27 cellular contexts compared by ENCODE assay signal in the genomic region with DNA sequence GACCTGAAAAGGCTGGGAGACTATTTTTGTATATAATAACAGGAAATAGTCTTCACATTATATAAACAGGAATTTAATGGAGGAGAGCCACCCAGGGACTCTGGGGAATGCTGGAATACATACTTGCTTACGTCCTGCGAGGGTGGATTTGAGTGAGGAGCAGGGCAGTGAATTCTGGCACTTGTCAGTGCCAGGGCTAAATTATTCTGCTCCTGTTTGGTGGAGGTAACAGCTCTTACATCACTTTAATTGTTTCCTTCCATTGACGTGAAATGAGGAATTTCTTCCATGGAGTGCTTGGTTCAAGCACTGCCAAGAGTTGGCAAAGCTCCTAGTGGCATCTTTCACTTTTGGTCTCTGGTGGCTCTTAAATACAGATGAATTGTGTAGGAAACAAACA.
DNase-seq lines count a peak whose midpoint lies in the region; ATAC-seq and TF ChIP-seq lines count a peak whose summit lies in the region.
"Had no signal": no experiment of that assay in that cellular context is flagged by ENCODE, and none has a peak within 500 bp of the region (broad histone marks: within the 10 kb centered on the region; RNA-seq: fewer than 3 reads in every experiment).

No MANE protein-coding gene starts in this region.

- CTCF ChIA-PET in WTC11 (lab: Charles Lee) = interaction anchor here (0.5 to 1.1 kb wide), 2 partner anchors 16 to 33 kb away, joined by 3 read pairs; no protein-coding TSS in a partner anchor

- peaks cover 5% of the 10 kb centered on the region for H3K4me1 ChIP-seq in osteoblast (ENCODE audit: insufficient read depth, low read length)
- no peaks in the 10 kb centered on the region for H3K4me1 ChIP-seq in breast epithelium
- H3K4me1 ChIP-seq in BE2C = no peaks in the 10 kb centered on the region
- H3K4me1 ChIP-seq: right lobe of liver, stomach had no signal

- H3K9me3 ChIP-seq in osteoblast (ENCODE audit: low read depth, low read length) (no peaks in the 10 kb centered on the region), breast epithelium (no peaks in the 10 kb centered on the region), BE2C (no peaks in the 10 kb centered on the region)
- H3K9me3 ChIP-seq: body of pancreas, right lobe of liver, stomach, tibial nerve had no signal

- no peaks in the 10 kb centered on the region for H3K36me3 Mint-ChIP-seq in WTC11
- H3K36me3 Mint-ChIP-seq: CD14-positive monocyte; naive thymus-derived CD8-positive, alpha-beta T cell had no signal

- H3K4me2 ChIP-seq in osteoblast (ENCODE audit: insufficient read depth, low read length) = no peak overlapping the region

- POLR2A ChIA-PET in WTC11 (lab: Charles Lee) = no interaction called here

- no peaks in the 10 kb centered on the region for H3K79me2 ChIP-seq in osteoblast (ENCODE audit: insufficient read depth, low read length)

- H3K27ac Mint-ChIP-seq in WTC11 = 0 out of 2 replicates have a peak overlapping the region, but pooled peaks have one; percentile 13
- H3K27ac Mint-ChIP-seq: CD14-positive monocyte; naive thymus-derived CD8-positive, alpha-beta T cell; progenitor cell of endocrine pancreas had no signal

- H3K4me3 ChIP-seq in osteoblast (ENCODE audit: insufficient read depth, low read length) = no peak overlapping the region
- no peak overlapping the region for H3K4me3 ChIP-seq in breast epithelium
- no peak overlapping the region for H3K4me3 ChIP-seq in BE2C (ENCODE audit: low read depth, low read length)
- H3K4me3 ChIP-seq: body of pancreas, right lobe of liver, stomach, tibial nerve had no signal

- no peaks in the 10 kb centered on the region for H3K27me3 Mint-ChIP-seq in WTC11 (ENCODE audit: low read depth)

- ATAC-seq in WTC11 (no peak), GM18861 (IDR thresholded peaks at IDR 0.05; ENCODE audit: unreplicated experiment) (no peak)
- ATAC-seq: activated T-cell treated with anti-CD3 and anti-CD28 coated beads, Interleukin-2, amount 50 U/mL, for 4 hours; body of pancreas; HCT116; HepG2; naive thymus-derived CD8-positive, alpha-beta T cell; right lobe of liver had no signal

- no peaks in the 10 kb centered on the region for H3K36me3 ChIP-seq in osteoblast (ENCODE audit: insufficient read depth, low read length)
- H3K36me3 ChIP-seq in breast epithelium = no peaks in the 10 kb centered on the region
- H3K36me3 ChIP-seq in BE2C = no peaks in the 10 kb centered on the region
- H3K36me3 ChIP-seq: right lobe of liver, stomach, tibial nerve had no signal

- DNase-seq in EH (ENCODE audit: low read depth) (peak; percentile 39), WTC11 (ENCODE audit: low spot score) (no peak), fibroblast of gingiva (ENCODE audit: low read depth) (peak; percentile 31), osteoblast (ENCODE audit: insufficient read length, low spot score, missing footprints) (peak; percentile 22), breast epithelium (ENCODE audit: low spot score in 2 of 2) (no peak), BE2C (no peak)
- DNase-seq: activated gamma-delta T cell treated with Interleukin-2 at 50 U/mL for 16 hours; activated T-cell treated with anti-CD3 and anti-CD28 coated beads, Interleukin-2, amount 50 U/mL, for 4 hours; body of pancreas; cerebellar nuclear complex; DND-41; islet precursor cell; Karpas-422; naive thymus-derived CD8-positive, alpha-beta T cell; NCI-H1436; NCI-H2081 treated with DMSO at 0.1 percent for 48 hours; NCI-H446 treated with DMSO at 0.1 percent for 48 hours; NCI-H774; right lobe of liver; stimulated activated CD4-positive, alpha-beta T cell treated with anti-CD3 and anti-CD28 coated beads, Interleukin-2, amount 100 ng/mL, for 48 hours; stomach had no signal

- no peak overlapping the region for H3K4me3 Mint-ChIP-seq in WTC11
- H3K4me3 Mint-ChIP-seq: activated T-cell treated with anti-CD3 and anti-CD28 coated beads, Interleukin-2, amount 50 U/mL, for 4 hours; naive thymus-derived CD8-positive, alpha-beta T cell had no signal

- TF ChIP-seq POLR2A in breast epithelium (IDR thresholded peaks at IDR 0.05) = no peak

- H3K27ac ChIP-seq in osteoblast (ENCODE audit: low read depth, low read length) (no peak overlapping the region), breast epithelium (no peak overlapping the region)
- H3K27ac ChIP-seq: body of pancreas, right lobe of liver, stomach, tibial nerve had no signal

- H3K27me3 ChIP-seq in osteoblast (ENCODE audit: insufficient read depth, low read length) = peaks cover 8% of the 10 kb centered on the region
- H3K27me3 ChIP-seq in breast epithelium = peaks cover 0 to 9% of the 10 kb centered on the region in 2 donors
- H3K27me3 ChIP-seq in BE2C = peaks cover 3% of the 10 kb centered on the region; the same call in 1 of the 2 replicates
- H3K27me3 ChIP-seq: body of pancreas, right lobe of liver, tibial nerve had no signal

- peaks cover 3% of the 10 kb centered on the region for H3K9me3 Mint-ChIP-seq in WTC11
- H3K9me3 Mint-ChIP-seq: activated T-cell treated with anti-CD3 and anti-CD28 coated beads, Interleukin-2, amount 50 U/mL, for 4 hours had no signal

- H2AFZ ChIP-seq in osteoblast (ENCODE audit: low read length) = no peak overlapping the region

- intact Hi-C loops in breast epithelium (cut with DNase I; ENCODE audit: low total_unique reads) = no loop called here

- no peaks in the 10 kb centered on the region for H4K20me1 ChIP-seq in osteoblast (ENCODE audit: insufficient read depth, low read length)

- peaks cover 47% of the 10 kb centered on the region for H3K4me1 Mint-ChIP-seq in WTC11
- H3K4me1 Mint-ChIP-seq: CD14-positive monocyte; naive thymus-derived CD8-positive, alpha-beta T cell had no signal

- no peak for TF ChIP-seq CTCF in WTC11 (IDR thresholded peaks at IDR 0.05)
- no peak for TF ChIP-seq CTCF in osteoblast (IDR thresholded peaks at IDR 0.05; ENCODE audit: extremely low read depth, low read depth, low read length)
- no peak for TF ChIP-seq CTCF in breast epithelium (IDR thresholded peaks at IDR 0.05)
- TF ChIP-seq CTCF in BE2C (IDR thresholded peaks at IDR 0.05; ENCODE audit: low read depth, low read length) = no peak

TF ChIP-seq in WTC11, 78 proteins besides CTCF, POLR2A, EP300 and RAD21 (continues in another document):
- TF ChIP-seq, protein P1, sequence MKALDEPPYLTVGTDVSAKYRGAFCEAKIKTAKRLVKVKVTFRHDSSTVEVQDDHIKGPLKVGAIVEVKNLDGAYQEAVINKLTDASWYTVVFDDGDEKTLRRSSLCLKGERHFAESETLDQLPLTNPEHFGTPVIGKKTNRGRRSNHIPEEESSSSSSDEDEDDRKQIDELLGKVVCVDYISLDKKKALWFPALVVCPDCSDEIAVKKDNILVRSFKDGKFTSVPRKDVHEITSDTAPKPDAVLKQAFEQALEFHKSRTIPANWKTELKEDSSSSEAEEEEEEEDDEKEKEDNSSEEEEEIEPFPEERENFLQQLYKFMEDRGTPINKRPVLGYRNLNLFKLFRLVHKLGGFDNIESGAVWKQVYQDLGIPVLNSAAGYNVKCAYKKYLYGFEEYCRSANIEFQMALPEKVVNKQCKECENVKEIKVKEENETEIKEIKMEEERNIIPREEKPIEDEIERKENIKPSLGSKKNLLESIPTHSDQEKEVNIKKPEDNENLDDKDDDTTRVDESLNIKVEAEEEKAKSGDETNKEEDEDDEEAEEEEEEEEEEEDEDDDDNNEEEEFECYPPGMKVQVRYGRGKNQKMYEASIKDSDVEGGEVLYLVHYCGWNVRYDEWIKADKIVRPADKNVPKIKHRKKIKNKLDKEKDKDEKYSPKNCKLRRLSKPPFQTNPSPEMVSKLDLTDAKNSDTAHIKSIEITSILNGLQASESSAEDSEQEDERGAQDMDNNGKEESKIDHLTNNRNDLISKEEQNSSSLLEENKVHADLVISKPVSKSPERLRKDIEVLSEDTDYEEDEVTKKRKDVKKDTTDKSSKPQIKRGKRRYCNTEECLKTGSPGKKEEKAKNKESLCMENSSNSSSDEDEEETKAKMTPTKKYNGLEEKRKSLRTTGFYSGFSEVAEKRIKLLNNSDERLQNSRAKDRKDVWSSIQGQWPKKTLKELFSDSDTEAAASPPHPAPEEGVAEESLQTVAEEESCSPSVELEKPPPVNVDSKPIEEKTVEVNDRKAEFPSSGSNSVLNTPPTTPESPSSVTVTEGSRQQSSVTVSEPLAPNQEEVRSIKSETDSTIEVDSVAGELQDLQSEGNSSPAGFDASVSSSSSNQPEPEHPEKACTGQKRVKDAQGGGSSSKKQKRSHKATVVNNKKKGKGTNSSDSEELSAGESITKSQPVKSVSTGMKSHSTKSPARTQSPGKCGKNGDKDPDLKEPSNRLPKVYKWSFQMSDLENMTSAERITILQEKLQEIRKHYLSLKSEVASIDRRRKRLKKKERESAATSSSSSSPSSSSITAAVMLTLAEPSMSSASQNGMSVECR (CRISPR knock-in tag; IDR thresholded peaks at IDR 0.05; ENCODE audit: borderline replicate concordance) = no peak
- TF ChIP-seq, protein P2, sequence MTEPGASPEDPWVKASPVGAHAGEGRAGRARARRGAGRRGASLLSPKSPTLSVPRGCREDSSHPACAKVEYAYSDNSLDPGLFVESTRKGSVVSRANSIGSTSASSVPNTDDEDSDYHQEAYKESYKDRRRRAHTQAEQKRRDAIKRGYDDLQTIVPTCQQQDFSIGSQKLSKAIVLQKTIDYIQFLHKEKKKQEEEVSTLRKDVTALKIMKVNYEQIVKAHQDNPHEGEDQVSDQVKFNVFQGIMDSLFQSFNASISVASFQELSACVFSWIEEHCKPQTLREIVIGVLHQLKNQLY (CRISPR knock-in tag; IDR thresholded peaks at IDR 0.05) = no peak
- TF ChIP-seq ETV6 (CRISPR knock-in tag; IDR thresholded peaks at IDR 0.05) (no peak), TEAD4 (CRISPR knock-in tag; IDR thresholded peaks at IDR 0.05) (no peak)
- TF ChIP-seq, protein P3, sequence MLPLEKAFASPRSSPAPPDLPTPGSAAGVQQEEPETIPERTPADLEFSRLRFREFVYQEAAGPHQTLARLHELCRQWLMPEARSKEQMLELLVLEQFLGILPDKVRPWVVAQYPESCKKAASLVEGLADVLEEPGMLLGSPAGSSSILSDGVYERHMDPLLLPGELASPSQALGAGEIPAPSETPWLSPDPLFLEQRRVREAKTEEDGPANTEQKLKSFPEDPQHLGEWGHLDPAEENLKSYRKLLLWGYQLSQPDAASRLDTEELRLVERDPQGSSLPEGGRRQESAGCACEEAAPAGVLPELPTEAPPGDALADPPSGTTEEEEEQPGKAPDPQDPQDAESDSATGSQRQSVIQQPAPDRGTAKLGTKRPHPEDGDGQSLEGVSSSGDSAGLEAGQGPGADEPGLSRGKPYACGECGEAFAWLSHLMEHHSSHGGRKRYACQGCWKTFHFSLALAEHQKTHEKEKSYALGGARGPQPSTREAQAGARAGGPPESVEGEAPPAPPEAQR (CRISPR knock-in tag; IDR thresholded peaks at IDR 0.05) = no peak

Comparison
In these comparisons a context has a peak if more than half of its experiments do, and no peak if none do; other contexts are left out.
1. DNase-seq: peak in EH (single experiment), fibroblast of gingiva (single experiment) and osteoblast (single experiment); none in WTC11 (single experiment), breast epithelium (0 of 2) and BE2C (single experiment).